ENCODE assay signal across 21 cellular contexts in genomic region chr1:55441474-55441873, GRCh38.
"Had no signal": no experiment of that assay in that cellular context is flagged by ENCODE, and none has a peak within 500 bp of the region (broad histone marks: within the 10 kb centered on the region; RNA-seq: fewer than 3 reads in every experiment).

No MANE protein-coding gene starts in this region.

- H3K4me1 ChIP-seq: colonic mucosa had no signal

- ATAC-seq: heart left ventricle; left lobe of liver; mucosa of descending colon; naive thymus-derived CD8-positive, alpha-beta T cell had no signal

- H3K4me3 ChIP-seq: colonic mucosa, heart left ventricle, mucosa of descending colon, right atrium auricular region, sigmoid colon, stomach, thoracic aorta had no signal

- DNase-seq: colonic mucosa; effector CD4-positive, alpha-beta T cell; endodermal cell; erythroblast; heart left ventricle; hippocampal formation; islet precursor cell; mammary epithelial cell; mucosa of descending colon; naive thymus-derived CD8-positive, alpha-beta T cell; sigmoid colon; small intestine; stimulated activated CD4-positive, alpha-beta T cell treated with anti-CD3 and anti-CD28 coated beads, Interleukin-12 subunit alpha, Interleukin-12 subunit beta, amount 100 ng/mL, for 4 hours; stimulated activated naive CD4-positive, alpha-beta T cell; stomach; substantia nigra; trophoblast cell had no signal

- H3K36me3 ChIP-seq: colonic mucosa, heart left ventricle, neutrophil, right atrium auricular region, sigmoid colon, stomach, thoracic aorta had no signal

- H3K27ac ChIP-seq: colonic mucosa, heart left ventricle, neutrophil had no signal

- H3K9me3 ChIP-seq: colonic mucosa, heart left ventricle, mucosa of descending colon, neutrophil, right atrium auricular region, sigmoid colon, stomach, thoracic aorta had no signal

- H3K27me3 ChIP-seq: colonic mucosa, heart left ventricle, neutrophil, right atrium auricular region, sigmoid colon, stomach had no signal
